ENCODE assay signal across 8 cellular contexts in the genomic region with DNA sequence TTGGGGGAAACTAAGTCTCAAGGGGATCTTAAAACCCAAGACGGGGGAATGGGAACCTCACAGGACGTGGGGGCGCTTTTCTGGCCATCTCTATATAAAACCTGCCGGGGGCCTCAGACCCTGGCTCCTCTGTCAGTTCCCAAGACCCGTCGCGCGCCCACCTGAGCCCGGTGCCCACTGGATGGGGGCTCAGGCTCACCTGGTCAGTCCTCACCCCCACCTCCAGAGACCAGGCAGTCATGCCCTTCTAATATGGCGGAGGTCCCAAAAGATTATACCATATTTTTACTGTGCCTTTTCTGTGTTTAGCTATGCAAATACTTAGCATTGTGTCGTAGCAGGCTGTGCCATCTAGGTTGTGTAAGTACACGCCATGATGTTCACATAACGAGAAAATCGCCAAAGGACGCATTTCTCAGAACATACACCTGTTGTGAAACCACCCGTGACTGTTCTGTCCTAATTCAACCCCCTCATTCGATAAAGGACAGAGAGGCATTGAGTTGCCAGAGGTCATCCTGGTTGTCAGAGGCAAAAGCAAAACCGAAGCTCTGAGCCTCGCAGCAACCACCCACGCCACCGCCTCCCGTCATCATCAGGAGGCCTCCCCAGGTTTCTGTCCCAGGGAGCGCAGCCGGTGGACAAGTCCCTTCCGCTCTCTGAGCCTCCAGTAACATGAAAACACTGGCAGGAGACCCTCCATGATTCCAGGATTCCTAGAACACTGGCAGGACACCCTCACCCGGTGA. TPM values are rescaled to one million over a fixed set of nuclear protein-coding genes. Genes with fewer than 3 reads are reported as not detected.
A peak's percentile ranks its signal among the peaks of the same experiment; 100 is the strongest.
DNase-seq lines count a peak whose midpoint lies in the region; ATAC-seq and TF ChIP-seq lines count a peak whose summit lies in the region.

No MANE protein-coding gene starts in this region.

- H3K9ac ChIP-seq in HUES6 (ENCODE audit: low read length) (no peak overlapping the region), colonic mucosa (ENCODE audit: low read depth in 2 of 2, low read length in 2 of 2) (peak overlapping the region in 1 of 2 donors; percentile 68), neural cell (ENCODE audit: low read length) (no peak overlapping the region)

- no peaks in the 10 kb centered on the region for H3F3A ChIP-seq in neural cell (ENCODE audit: insufficient read depth, low read length, poor library complexity, severe bottlenecking)

- TF ChIP-seq CTCF in BE2C (IDR thresholded peaks at IDR 0.05; ENCODE audit: low read depth, low read length) (no peak), colonic mucosa (IDR thresholded peaks at IDR 0.05) (peak; percentile 1), neural cell (IDR thresholded peaks at IDR 0.05; ENCODE audit: poor library complexity, severe bottlenecking) (no peak), mucosa of descending colon (IDR thresholded peaks at IDR 0.05) (no peak)

- H2AFZ ChIP-seq in neural cell (ENCODE audit: low read depth, low read length), result no peak overlapping the region

- no peak for TF ChIP-seq RAD21 in neural cell (conservative IDR thresholded peaks at IDR 0.05)

- H3K27ac ChIP-seq in HUES6 (ENCODE audit: low read depth, low read length), result no peak overlapping the region
- H3K27ac ChIP-seq in colonic mucosa, result no peak overlapping the region
- H3K27ac ChIP-seq in neural cell (ENCODE audit: low read length), result no peak overlapping the region

- no peaks in the 10 kb centered on the region for H3K27me3 ChIP-seq in BE2C
- peaks cover 6% of the 10 kb centered on the region for H3K27me3 ChIP-seq in HUES6 (ENCODE audit: control insufficient read depth, insufficient read depth, low read length)
- H3K27me3 ChIP-seq in colonic mucosa, result no peaks in the 10 kb centered on the region
- no peaks in the 10 kb centered on the region for H3K27me3 ChIP-seq in neural cell (ENCODE audit: insufficient read depth, low read depth, low read length)

- intact Hi-C loops in colonic mucosa (cut with DNase I) (loop anchor here (1.0 to 10.0 kb wide), 2 partner anchors 395 to 805 kb away; no protein-coding TSS in a partner anchor), mucosa of descending colon (cut with DNase I, micrococcal nuclease) (loop anchor here (2.0 to 10.0 kb wide), 3 partner anchors 395 to 805 kb away; no protein-coding TSS in a partner anchor)

- no peaks in the 10 kb centered on the region for H3K9me2 ChIP-seq in neural cell (ENCODE audit: insufficient read depth, low read length)

- H3K79me2 ChIP-seq in neural cell (replicated peaks; ENCODE audit: insufficient read depth, low read length), result no peaks in the 10 kb centered on the region

- no peak overlapping the region for H3K4me2 ChIP-seq in neural cell (ENCODE audit: low read length)

- DNase-seq in BE2C (no peak), colonic mucosa (no peak), SHP77 treated with DMSO at 0.1 percent for 48 hours (lab: John Stamatoyannopoulos, UW) (no peak), mucosa of descending colon (no peak)

- TF ChIP-seq EP300 in neural cell (conservative IDR thresholded peaks at IDR 0.05; ENCODE audit: poor library complexity, severe bottlenecking), result no peak

- H3K4me1 ChIP-seq in BE2C (no peaks in the 10 kb centered on the region), HUES6 (ENCODE audit: control insufficient read depth, insufficient read depth, low read length) (peaks cover 28% of the 10 kb centered on the region), colonic mucosa (peaks cover 4% of the 10 kb centered on the region), mucosa of descending colon (ENCODE audit: low read depth) (peaks cover 6% of the 10 kb centered on the region)

- H3K9me3 ChIP-seq in BE2C (no peaks in the 10 kb centered on the region), HUES6 (ENCODE audit: control insufficient read depth, insufficient read depth, low read depth, low read length) (no peaks in the 10 kb centered on the region), colonic mucosa (no peaks in the 10 kb centered on the region), neural cell (ENCODE audit: low read length) (no peaks in the 10 kb centered on the region), mucosa of descending colon (no peaks in the 10 kb centered on the region)

- H4K20me1 ChIP-seq in neural cell (ENCODE audit: insufficient read depth), result no peaks in the 10 kb centered on the region

- no peak for ATAC-seq in HG03378 (IDR thresholded peaks at IDR 0.05; ENCODE audit: unreplicated experiment)
- no peak for ATAC-seq in HG03135 (IDR thresholded peaks at IDR 0.05; ENCODE audit: unreplicated experiment)
- no peak for ATAC-seq in mucosa of descending colon

- H3K36me3 ChIP-seq in BE2C (no peaks in the 10 kb centered on the region), HUES6 (ENCODE audit: control insufficient read depth, insufficient read depth, low read length) (no peaks in the 10 kb centered on the region), colonic mucosa (no peaks in the 10 kb centered on the region), neural cell (ENCODE audit: insufficient read depth, low read length) (no peaks in the 10 kb centered on the region), mucosa of descending colon (ENCODE audit: low read depth) (no peaks in the 10 kb centered on the region)

- peak overlapping the region; percentile 37 for H3K4me3 ChIP-seq in BE2C (ENCODE audit: low read depth, low read length)
- H3K4me3 ChIP-seq in HUES6 (ENCODE audit: low read depth, low read length), result peak overlapping the region; percentile 43
- H3K4me3 ChIP-seq in colonic mucosa, result no peak overlapping the region
- H3K4me3 ChIP-seq in neural cell (ENCODE audit: low read length), result peak overlapping the region; percentile 64
- H3K4me3 ChIP-seq in mucosa of descending colon, result no peak overlapping the region

TF ChIP-seq in neural cell, 6 proteins besides CTCF, POLR2A, EP300 and RAD21:
- TF ChIP-seq MXI1 (conservative IDR thresholded peaks at IDR 0.05; ENCODE audit: poor library complexity, severe bottlenecking), result no peak
- TF ChIP-seq POLR2AphosphoS5 (IDR thresholded peaks at IDR 0.05), result no peak
TF ChIP-seq in neural cell: peak in this region for 0.

RNA-seq across cellular contexts. Expression of a gene that starts 28.9 kb away (rescaled TPM):
- 30.0 TPM for polyA plus RNA-seq in BE2C (2012; ENCODE audit: insufficient read depth, insufficient read length, low read depth)
- total RNA-seq in colonic mucosa, result 100 to 1,000 TPM in 1 of 2 donors, 10 to 100 TPM in 1; 65.0 to 113 TPM
- polyA plus RNA-seq in neural cell, result 129 and 132 TPM in 2 replicates
- polyA minus RNA-seq in neural cell, result 79.6 and 90.1 TPM in 2 replicates
- 100 to 1,000 TPM in 1 of 3 donors, 10 to 100 TPM in 2; 46.7 to 120 (median 69.6) TPM for total RNA-seq in mucosa of descending colon

Comparison
In these comparisons a context has a peak if more than half of its experiments do, and no peak if none do; other contexts are left out.
1. H3K4me3 ChIP-seq: peak in BE2C (single experiment), HUES6 (single experiment) and neural cell (single experiment); none in colonic mucosa (single experiment) and mucosa of descending colon (single experiment).